1 cellular context compared by ENCODE assay signal in genomic region chr11:11483622-11484021, GRCh38.
TF ChIP-seq lines count a peak whose summit lies in the region.

No MANE protein-coding gene starts in this region.

TF ChIP-seq in WTC11, 78 proteins besides CTCF, POLR2A, EP300 and RAD21 (continued from another document):
- TF ChIP-seq ZNF512 (CRISPR knock-in tag; IDR thresholded peaks at IDR 0.05; ENCODE audit: borderline replicate concordance): no peak
TF ChIP-seq in WTC11: peak in this region for 0.
